In genomic region chr3:23944861-23945652, GRCh38 we compare ENCODE assay signal across 8 cellular contexts. TPM values are rescaled to one million over a fixed set of nuclear protein-coding genes. Genes with fewer than 3 reads are reported as not detected.
DNase-seq lines count a peak whose midpoint lies in the region; ATAC-seq and TF ChIP-seq lines count a peak whose summit lies in the region.

Gene NR1D2 (plus strand): TSS chr3:23945286. CDS start chr3:23945579, 293 bp downstream.

- WGBS in body of pancreas, 2 donors = 0% methylated on average over 36 to 75 of the region's 88 CpGs

- DNase-seq in NCI-H1417 (lab: John Stamatoyannopoulos, UW) (peak; percentile 53 to 85 (median 81)), NCI-H1417 treated with DMSO at 0.1 percent for 48 hours (lab: John Stamatoyannopoulos, UW) (no peak), NCI-H1048 (lab: John Stamatoyannopoulos, UW) (peak; percentile 39), UCSD-AML1 (lab: John Stamatoyannopoulos, UW; ENCODE audit: unreplicated experiment) (peak; percentile 87), body of pancreas (peak; percentile 87 to 89 (median 88)), skeletal muscle cell (ENCODE audit: low read depth) (no peak)

- H3K27me3 ChIP-seq in body of pancreas (no peaks in the 10 kb centered on the region), iPS-15b (ENCODE audit: control insufficient read depth, insufficient read depth, low read length) (peaks cover 5% of the 10 kb centered on the region)

- peak in 1 of 7 experiments; percentile 8 for TF ChIP-seq CTCF in body of pancreas (IDR thresholded peaks at IDR 0.05)

- peak; percentile 72 to 96 (median 85) for TF ChIP-seq POLR2A in body of pancreas (IDR thresholded peaks at IDR 0.05)

- peak within 1 kb of the TSS; percentile 91 to 100 (median 98) for H3K27ac ChIP-seq in body of pancreas

- intact Hi-C loops in body of pancreas (cut with DNase I) = no loop called here

- H3K4me3 ChIP-seq in body of pancreas (peak within 1 kb of the TSS; percentile 26 to 81), iPS-15b (ENCODE audit: low read depth, low read length) (peak within 1 kb of the TSS; percentile 82), skeletal muscle cell (ENCODE audit: low read depth, low read length) (peak within 1 kb of the TSS; percentile 78)

- ATAC-seq in HG02623 (IDR thresholded peaks at IDR 0.05; ENCODE audit: unreplicated experiment) (peak; percentile 55), body of pancreas (peak; percentile 78)

- H3K36me3 ChIP-seq in body of pancreas (replicated peaks in 1 of 2; ENCODE audit: insufficient read depth in 1 of 2, low read depth in 2 of 2) (no peaks in the 10 kb centered on the region), iPS-15b (ENCODE audit: control insufficient read depth, insufficient read depth, low read length) (no peaks in the 10 kb centered on the region)

- H3K9me3 ChIP-seq in body of pancreas (no peaks in the 10 kb centered on the region), iPS-15b (ENCODE audit: control insufficient read depth, insufficient read depth, low read length) (no peaks in the 10 kb centered on the region)

- peak within 1 kb of the TSS; percentile 77 for H3K9ac ChIP-seq in iPS-15b (ENCODE audit: low read depth, low read length)

- H3K4me1 ChIP-seq in body of pancreas (peaks cover 44% of the 10 kb centered on the region), iPS-15b (ENCODE audit: control insufficient read depth, insufficient read depth, low read length) (peaks cover 11% of the 10 kb centered on the region)

RNA-seq across cellular contexts. Expression of gene NR1D2, which starts in this region (rescaled TPM):
- total RNA-seq in body of pancreas = 10 to 100 TPM; 13.0 to 14.5 TPM

Comparison
In these comparisons a context has a peak if more than half of its experiments do, and no peak if none do; other contexts are left out.
1. DNase-seq: peak in NCI-H1417 (3 of 3), NCI-H1048 (single experiment), UCSD-AML1 (single experiment) and body of pancreas (4 of 4); none in NCI-H1417 treated with DMSO at 0.1 percent for 48 hours (single experiment) and skeletal muscle cell (single experiment).
2. Peak in every context shown above with its lines, with median percentiles within 50 percentile points of each other: H3K4me3 ChIP-seq.